8 cellular contexts compared by ENCODE assay signal in the genomic region with DNA sequence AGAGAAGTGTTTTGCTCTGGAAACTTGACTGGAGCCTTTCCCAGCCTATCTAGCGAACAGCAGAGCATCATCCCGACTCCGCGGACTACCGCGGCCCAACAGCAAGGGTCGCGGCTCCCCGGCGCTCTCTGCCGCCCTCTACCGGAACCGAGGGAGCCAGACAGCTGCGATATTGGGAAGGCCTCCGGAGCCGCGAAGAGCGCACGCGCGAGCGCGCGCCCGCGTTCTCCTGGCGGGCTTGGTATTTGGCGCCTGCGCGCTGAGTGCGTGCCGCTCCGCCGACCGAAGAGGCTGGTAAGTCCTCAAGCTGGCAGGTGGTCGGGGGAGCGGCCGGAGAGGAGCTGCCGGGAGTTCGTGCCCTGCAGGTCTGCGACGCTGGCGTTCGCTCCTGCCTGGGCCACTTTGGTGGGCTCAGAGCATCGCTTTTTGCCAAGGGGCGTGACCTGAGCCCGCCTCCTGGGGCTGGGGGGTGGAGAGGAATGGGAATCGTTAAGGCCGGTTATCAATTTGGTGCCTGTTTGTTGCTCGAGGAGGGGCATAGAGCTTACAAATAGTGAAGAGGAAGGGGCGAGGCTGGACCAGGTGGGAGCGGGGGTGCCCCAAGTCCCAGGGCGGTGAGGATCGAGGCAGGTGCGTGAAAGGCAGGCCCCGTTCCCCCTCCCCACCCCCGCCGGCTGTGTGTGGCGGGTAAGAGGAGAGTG. TPM values are rescaled to one million over a fixed set of nuclear protein-coding genes. Genes with fewer than 3 reads are reported as not detected.
DNase-seq lines count a peak whose midpoint lies in the region; ATAC-seq and TF ChIP-seq lines count a peak whose summit lies in the region.

A gene with protein sequence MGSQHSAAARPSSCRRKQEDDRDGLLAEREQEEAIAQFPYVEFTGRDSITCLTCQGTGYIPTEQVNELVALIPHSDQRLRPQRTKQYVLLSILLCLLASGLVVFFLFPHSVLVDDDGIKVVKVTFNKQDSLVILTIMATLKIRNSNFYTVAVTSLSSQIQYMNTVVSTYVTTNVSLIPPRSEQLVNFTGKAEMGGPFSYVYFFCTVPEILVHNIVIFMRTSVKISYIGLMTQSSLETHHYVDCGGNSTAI (plus strand): TSS at position 257 of the 701 bp plus-strand sequence. CDS start 641 bp downstream, outside the sequence.

- H3F3A ChIP-seq in OCI-LY1 (ENCODE audit: insufficient read depth, low read length), result no peaks in the 10 kb centered on the region

- H3K9me2 ChIP-seq in OCI-LY1 (ENCODE audit: low read depth, low read length), result no peaks in the 10 kb centered on the region

- H3K9ac ChIP-seq in OCI-LY1 (ENCODE audit: low read length), result peak within 1 kb of the TSS; percentile 77

- peaks cover 29% of the 10 kb centered on the region for H3K4me1 ChIP-seq in OCI-LY1 (ENCODE audit: insufficient read depth, low read length, severe bottlenecking)
- peaks cover 10% of the 10 kb centered on the region for H3K4me1 ChIP-seq in mononuclear cell (ENCODE audit: insufficient read depth, low read length)

- peak within 1 kb of the TSS; percentile 1; the same call in 1 of the 2 replicates for H2AFZ ChIP-seq in OCI-LY1 (ENCODE audit: low read length)

- no peaks in the 10 kb centered on the region for H3K79me2 ChIP-seq in OCI-LY1 (ENCODE audit: insufficient read depth, low read length)

- H3K4me3 ChIP-seq in OCI-LY1 (ENCODE audit: low read depth, low read length, poor library complexity, severe bottlenecking), result peak within 1 kb of the TSS; percentile 69
- peak within 1 kb of the TSS; percentile 83 for H3K4me3 ChIP-seq in epithelial cell of esophagus (ENCODE audit: low read length)
- peak within 1 kb of the TSS; percentile 87 for H3K4me3 ChIP-seq in mononuclear cell (ENCODE audit: low read length)

- H3K9me3 ChIP-seq in OCI-LY1 (ENCODE audit: low read length) (no peaks in the 10 kb centered on the region), mononuclear cell (ENCODE audit: low read depth, low read length) (no peaks in the 10 kb centered on the region)

- H3K36me3 ChIP-seq in OCI-LY1 (ENCODE audit: insufficient read depth, low read length), result peaks cover 44% of the 10 kb centered on the region

- peak; percentile 84 for ATAC-seq in GM21515 (IDR thresholded peaks at IDR 0.05; ENCODE audit: unreplicated experiment)

- no peaks in the 10 kb centered on the region for H4K20me1 ChIP-seq in OCI-LY1 (ENCODE audit: insufficient read depth, low read length)

- H3K27ac ChIP-seq in OCI-LY1 (ENCODE audit: low read depth, low read length, poor library complexity, severe bottlenecking), result peak within 1 kb of the TSS; percentile 23

- TF ChIP-seq CTCF in OCI-LY1 (IDR thresholded peaks at IDR 0.05; ENCODE audit: low read length) (peak; percentile 95), epithelial cell of esophagus (IDR thresholded peaks at IDR 0.05; ENCODE audit: insufficient read depth, low read depth, low read length, missing control alignments) (peak; percentile 87)

- no peaks in the 10 kb centered on the region for H3K27me3 ChIP-seq in OCI-LY1 (ENCODE audit: insufficient read depth, low read length)
- peaks cover 2% of the 10 kb centered on the region for H3K27me3 ChIP-seq in mononuclear cell (ENCODE audit: insufficient read depth, low read length)

- DNase-seq in DMS114 treated with DMSO at 0.1 percent for 48 hours (lab: John Stamatoyannopoulos, UW; ENCODE audit: unreplicated experiment) (peak; percentile 88), HuH-7 (ENCODE audit: low spot score) (peak; percentile 98), activated T-cell treated with anti-CD3 and anti-CD28 coated beads for 1 hour (ENCODE audit: low read depth) (peak; percentile 88), epithelial cell of esophagus (ENCODE audit: low read depth) (peak; percentile 86)
- DNase-seq in stimulated activated CD8-positive, alpha-beta memory T cell treated with anti-CD3 and anti-CD28 coated beads, Interleukin-4, amount 100 ng/mL, for 1 hour (ENCODE audit: low read depth in 2 of 2, low spot score in 1 of 2), result peak; percentile 76 to 84

- peak within 1 kb of the TSS; percentile 93 for H3K4me2 ChIP-seq in OCI-LY1 (ENCODE audit: low read length)

RNA-seq across cellular contexts. Expression of the gene that starts here (rescaled TPM):
- total RNA-seq in mononuclear cell, result 17.3 TPM

Comparison
In these comparisons a context has a peak if more than half of its experiments do, and no peak if none do; other contexts are left out.
1. Peak in every context shown above with its lines: DNase-seq, ATAC-seq, H3K4me3 ChIP-seq and H3K27ac ChIP-seq.